20 cellular contexts compared by ENCODE assay signal in the genomic region with DNA sequence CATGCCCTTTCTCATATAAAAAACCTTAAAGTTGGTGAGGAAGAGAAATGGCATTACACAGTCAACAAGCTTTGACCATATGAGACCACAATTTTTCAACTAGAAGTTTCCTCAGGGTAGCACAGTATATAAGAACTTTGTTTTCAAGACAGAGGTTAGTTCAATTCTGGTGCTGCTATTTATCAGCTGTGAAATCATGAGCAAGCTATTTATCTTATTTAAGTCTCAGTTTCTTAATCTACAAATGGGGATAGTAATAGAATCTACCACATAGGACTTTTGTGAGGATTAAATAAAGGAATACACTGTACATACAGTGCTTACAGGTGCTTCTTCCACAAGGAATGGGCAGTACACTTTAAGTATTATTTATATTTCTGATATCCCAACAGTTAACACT.
DNase-seq lines count a peak whose midpoint lies in the region; ATAC-seq, FAIRE-seq and TF ChIP-seq lines count a peak whose summit lies in the region.
"Had no signal": no experiment of that assay in that cellular context is flagged by ENCODE, and none has a peak within 500 bp of the region (broad histone marks: within the 10 kb centered on the region; RNA-seq: fewer than 3 reads in every experiment).

No MANE protein-coding gene starts in this region.

- H3K9me2 ChIP-seq in Karpas-422 (replicated peaks; ENCODE audit: insufficient read depth, low read length), result no peaks in the 10 kb centered on the region

- no peaks in the 10 kb centered on the region for H3K4me1 ChIP-seq in HEK293 (ENCODE audit: control insufficient read depth, insufficient read depth, low read length)
- H3K4me1 ChIP-seq in psoas muscle, result peaks cover 49% of the 10 kb centered on the region
- no peaks in the 10 kb centered on the region for H3K4me1 ChIP-seq in Karpas-422 (ENCODE audit: low read length)
- H3K4me1 ChIP-seq in ascending aorta, result peaks cover 0 to 28% of the 10 kb centered on the region in 2 donors
- H3K4me1 ChIP-seq: HAP-1 had no signal

- no peaks in the 10 kb centered on the region for H3K79me2 ChIP-seq in Karpas-422 (ENCODE audit: low read length)

- CTCF ChIA-PET in HEK293 (lab: Yijun Ruan, JAX), result no interaction called here

- POLR2A ChIA-PET in HEK293 (lab: Yijun Ruan, JAX), result no interaction called here

- H3K27me3 ChIP-seq in psoas muscle (ENCODE audit: insufficient read depth in 3 of 3, low read length in 2 of 3) (no peaks in the 10 kb centered on the region), Karpas-422 (ENCODE audit: low read length) (no peaks in the 10 kb centered on the region), ascending aorta (no peaks in the 10 kb centered on the region)

- DNase-seq in GM18507 (ENCODE audit: extremely low spot score, insufficient read length, low read depth), result no peak
- no peak for DNase-seq in caudate nucleus (lab: John Stamatoyannopoulos, UW)
- DNase-seq in psoas muscle, result no peak
- no peak for DNase-seq in NCI-H1105 (lab: John Stamatoyannopoulos, UW)
- DNase-seq in Karpas-422, result no peak
- DNase-seq in ascending aorta (ENCODE audit: low spot score in 2 of 2), result no peak
- no peak for DNase-seq in left cardiac atrium
- DNase-seq: CD4-positive, CD25-positive, alpha-beta regulatory T cell; COR-L47; DMS 273 treated with DMSO at 0.1 percent for 48 hours; DND-41; GM23248; KG1; NCI-H1105 treated with DMSO at 0.1 percent for 48 hours; NCI-H2029 treated with DMSO at 0.1 percent for 48 hours; NCI-H524 treated with DMSO at 0.1 percent for 48 hours; Right ventricle myocardium superior had no signal

- H3K36me3 ChIP-seq in HEK293 (ENCODE audit: control insufficient read depth in 2 of 2, insufficient read depth in 1 of 2, low read length in 2 of 2) (no peaks in the 10 kb centered on the region), psoas muscle (ENCODE audit: insufficient read depth in 1 of 2, low read depth in 1 of 2) (no peaks in the 10 kb centered on the region), Karpas-422 (ENCODE audit: insufficient read depth, low read length) (no peaks in the 10 kb centered on the region), ascending aorta (no peaks in the 10 kb centered on the region)
- H3K36me3 ChIP-seq: HAP-1 had no signal

- H3K9ac ChIP-seq in Karpas-422 (ENCODE audit: low read length), result no peak overlapping the region
- H3K9ac ChIP-seq: GM23248 had no signal

- no peak overlapping the region for H3K4me3 ChIP-seq in HEK293 (ENCODE audit: low read depth, low read length)
- H3K4me3 ChIP-seq in psoas muscle, result no peak overlapping the region
- H3K4me3 ChIP-seq in Karpas-422 (ENCODE audit: low read length), result no peak overlapping the region
- H3K4me3 ChIP-seq in ascending aorta, result no peak overlapping the region
- H3K4me3 ChIP-seq: GM23248, HAP-1 had no signal

- no peak overlapping the region for H3K4me2 ChIP-seq in Karpas-422 (ENCODE audit: low read depth, low read length, poor library complexity, severe bottlenecking)

- ATAC-seq in psoas muscle (no peak), left cardiac atrium (no peak)

- no peak overlapping the region for H3K27ac ChIP-seq in HEK293 (ENCODE audit: extremely low read depth, low read depth, low read length)
- peak overlapping the region; percentile 28 for H3K27ac ChIP-seq in caudate nucleus (ENCODE audit: low read depth, low read length)
- peak overlapping the region; percentile 28 for H3K27ac ChIP-seq in psoas muscle
- H3K27ac ChIP-seq in Karpas-422 (ENCODE audit: low read length), result no peak overlapping the region
- peak overlapping the region in 1 of 2 donors; percentile 75 for H3K27ac ChIP-seq in ascending aorta
- H3K27ac ChIP-seq: GM23248 had no signal

- no peaks in the 10 kb centered on the region for H3K9me3 ChIP-seq in HEK293 (ENCODE audit: control insufficient read depth, insufficient read depth, low read depth, low read length)
- H3K9me3 ChIP-seq in psoas muscle, result no peaks in the 10 kb centered on the region
- no peaks in the 10 kb centered on the region for H3K9me3 ChIP-seq in Karpas-422 (ENCODE audit: low read length)
- no peaks in the 10 kb centered on the region for H3K9me3 ChIP-seq in ascending aorta
- H3K9me3 ChIP-seq: HAP-1 had no signal

- H4K20me1 ChIP-seq in Karpas-422 (ENCODE audit: insufficient read depth, low read depth, low read length), result no peaks in the 10 kb centered on the region

- TF ChIP-seq CTCF in HEK293 (tag by site-specific recombination; IDR thresholded peaks at IDR 0.05), result no peak
- TF ChIP-seq CTCF in psoas muscle (IDR thresholded peaks at IDR 0.05), result no peak
- TF ChIP-seq CTCF in ascending aorta (IDR thresholded peaks at IDR 0.05), result no peak

- FAIRE-seq in GM18507 (lab: Jason Lieb, UNC), result peak; percentile 39
- FAIRE-seq: HTR-8/SVneo had no signal

- H2AFZ ChIP-seq in Karpas-422 (ENCODE audit: low read length), result no peak overlapping the region
- H2AFZ ChIP-seq: GM23248 had no signal

- intact Hi-C loops in psoas muscle (cut with DNase I) (no loop called here), ascending aorta (cut with DNase I) (loop anchor here (5.0 to 10.0 kb wide), 3 partner anchors 41 to 1516 kb away; partner anchors contain the start of genes ACTRT3, TERC and TNIK), left cardiac atrium (cut with DNase I) (loop anchor here in 1 of 2 donors (10.0 kb wide), 1 partner anchor 86 kb away; no protein-coding TSS in a partner anchor)

TF ChIP-seq in HEK293, 187 proteins besides CTCF, POLR2A, EP300 and RAD21:
- TF ChIP-seq ZNF626 (tag by site-specific recombination; IDR thresholded peaks at IDR 0.05), result no peak
- peak; percentile 96 for TF ChIP-seq ZNF660 (tag by site-specific recombination; IDR thresholded peaks at IDR 0.05)
- TF ChIP-seq ZSCAN23 (tag by site-specific recombination; IDR thresholded peaks at IDR 0.05), result no peak
- TF ChIP-seq ZNF311 (tag by site-specific recombination; IDR thresholded peaks at IDR 0.05; ENCODE audit: borderline replicate concordance), result no peak

Comparison
In these comparisons a context has a peak if more than half of its experiments do, and no peak if none do; other contexts are left out.
1. H3K27ac ChIP-seq: peak in caudate nucleus (single experiment) and psoas muscle (single experiment); none in HEK293 (single experiment) and Karpas-422 (single experiment).